ENCODE assay signal across 16 cellular contexts in genomic region chr4:87910795-87911194, GRCh38.
DNase-seq lines count a peak whose midpoint lies in the region; TF ChIP-seq lines count a peak whose summit lies in the region.
"Had no signal": no experiment of that assay in that cellular context is flagged by ENCODE, and none has a peak within 500 bp of the region (broad histone marks: within the 10 kb centered on the region; RNA-seq: fewer than 3 reads in every experiment).

No MANE protein-coding gene starts in this region.

- H3K9me3 ChIP-seq in HUES6 (ENCODE audit: control insufficient read depth, insufficient read depth, low read depth, low read length) (no peaks in the 10 kb centered on the region), PC-9 (ENCODE audit: insufficient read depth, low read depth) (no peaks in the 10 kb centered on the region), iPS-20b (ENCODE audit: insufficient read depth, low read depth, low read length) (no peaks in the 10 kb centered on the region), trophoblast cell (ENCODE audit: insufficient read depth, low read depth, low read length) (no peaks in the 10 kb centered on the region)
- H3K9me3 ChIP-seq: suprapubic skin had no signal

- no peak overlapping the region for H3K18ac ChIP-seq in trophoblast cell (ENCODE audit: low read length)

- H3K4me3 Mint-ChIP-seq in osteocyte (ENCODE audit: unreplicated experiment) = no peak overlapping the region
- H3K4me3 Mint-ChIP-seq: activated naive CD4-positive, alpha-beta T cell treated with anti-CD3 and anti-CD28 coated beads, Interleukin-2, amount 10 ng/mL, durations not matched to agents 7 days and 5 days; brain; CD4-positive, CD25-positive, alpha-beta regulatory T cell; natural killer cell had no signal

- no peaks in the 10 kb centered on the region for H3K9me3 Mint-ChIP-seq in osteocyte (ENCODE audit: unreplicated experiment)
- H3K9me3 Mint-ChIP-seq: activated naive CD4-positive, alpha-beta T cell treated with anti-CD3 and anti-CD28 coated beads, Interleukin-2, amount 10 ng/mL, durations not matched to agents 7 days and 5 days; CD4-positive, CD25-positive, alpha-beta regulatory T cell; natural killer cell had no signal

- H3K4me1 ChIP-seq in HUES6 (ENCODE audit: control insufficient read depth, insufficient read depth, low read length) (peaks cover 37% of the 10 kb centered on the region), PC-9 (replicated peaks; ENCODE audit: insufficient read depth) (peaks cover 25% of the 10 kb centered on the region), iPS-20b (ENCODE audit: insufficient read depth, low read length) (peaks cover 32% of the 10 kb centered on the region), trophoblast cell (ENCODE audit: control insufficient read depth in 1 of 2, insufficient read depth in 2 of 2, low read length in 2 of 2) (peaks cover 2 to 30% of the 10 kb centered on the region in 2 experiments)

- H2BK5ac ChIP-seq in trophoblast cell (ENCODE audit: low read depth, low read length, poor library complexity) = peak overlapping the region; percentile 64

- peak overlapping the region; percentile 69 for H2BK12ac ChIP-seq in trophoblast cell (ENCODE audit: low read length)

- intact Hi-C loops in PC-9 (cut with micrococcal nuclease; ENCODE audit: unreplicated experiment) = no loop called here

- no peak overlapping the region for H3K9ac ChIP-seq in HUES6 (ENCODE audit: low read length)
- H3K9ac ChIP-seq in iPS-20b (ENCODE audit: low read depth, low read length) = peak overlapping the region; percentile 38; the same call in 1 of the 2 replicates
- H3K9ac ChIP-seq in trophoblast cell (ENCODE audit: low read length) = no peak overlapping the region

- no peaks in the 10 kb centered on the region for H3K79me2 ChIP-seq in PC-9 (ENCODE audit: low read depth)
- no peaks in the 10 kb centered on the region for H3K79me2 ChIP-seq in trophoblast cell (ENCODE audit: control insufficient read depth, insufficient read depth, low read length, poor library complexity)

- H3K36me3 ChIP-seq in HUES6 (ENCODE audit: control insufficient read depth, insufficient read depth, low read length) (no peaks in the 10 kb centered on the region), PC-9 (ENCODE audit: low read depth) (no peaks in the 10 kb centered on the region), iPS-20b (ENCODE audit: insufficient read depth, low read depth, low read length) (no peaks in the 10 kb centered on the region), trophoblast cell (ENCODE audit: control insufficient read depth in 1 of 2, insufficient read depth in 2 of 2, low read length in 2 of 2) (no peaks in the 10 kb centered on the region)
- H3K36me3 ChIP-seq: suprapubic skin had no signal

- no peak overlapping the region for H4K8ac ChIP-seq in trophoblast cell (ENCODE audit: low read depth, low read length)

- H3K9me2 ChIP-seq in PC-9 (ENCODE audit: insufficient read depth) = no peaks in the 10 kb centered on the region

- no peak overlapping the region for H4K12ac ChIP-seq in trophoblast cell (ENCODE audit: low read depth, low read length)

- H3F3A ChIP-seq in PC-9 (ENCODE audit: insufficient read depth, low read depth) = no peaks in the 10 kb centered on the region

- H3K36me3 Mint-ChIP-seq in osteocyte (ENCODE audit: unreplicated experiment) = no peaks in the 10 kb centered on the region
- H3K36me3 Mint-ChIP-seq: activated naive CD4-positive, alpha-beta T cell treated with anti-CD3 and anti-CD28 coated beads, Interleukin-2, amount 10 ng/mL, durations not matched to agents 7 days and 5 days; brain; CD4-positive, CD25-positive, alpha-beta regulatory T cell; natural killer cell had no signal

- POLR2A ChIA-PET in PC-9 (lab: Charles Lee; ENCODE audit: unreplicated experiment) = no interaction called here

- peak overlapping the region; percentile 50 for H4K91ac ChIP-seq in trophoblast cell (ENCODE audit: low read depth, low read length)

- H3K4me1 Mint-ChIP-seq in osteocyte (ENCODE audit: unreplicated experiment) = peaks cover 11% of the 10 kb centered on the region
- H3K4me1 Mint-ChIP-seq: activated naive CD4-positive, alpha-beta T cell treated with anti-CD3 and anti-CD28 coated beads, Interleukin-2, amount 10 ng/mL, durations not matched to agents 7 days and 5 days; CD4-positive, CD25-positive, alpha-beta regulatory T cell had no signal

- H2AK5ac ChIP-seq in trophoblast cell (ENCODE audit: low read length) = no peak overlapping the region

- H3K4ac ChIP-seq in trophoblast cell (ENCODE audit: low read depth, low read length) = no peak overlapping the region

- no peak overlapping the region for H3K4me3 ChIP-seq in HUES6 (ENCODE audit: low read depth, low read length)
- H3K4me3 ChIP-seq in PC-9 = no peak overlapping the region
- H3K4me3 ChIP-seq in iPS-20b (ENCODE audit: low read length) = no peak overlapping the region
- no peak overlapping the region for H3K4me3 ChIP-seq in trophoblast cell (ENCODE audit: low read depth, low read length)
- H3K4me3 ChIP-seq: suprapubic skin had no signal

- TF ChIP-seq CTCF in PC-9 (conservative IDR thresholded peaks at IDR 0.05) = no peak
- no peak for TF ChIP-seq CTCF in osteocyte (IDR thresholded peaks at IDR 0.05)

- peak overlapping the region; percentile 32 for H3K14ac ChIP-seq in trophoblast cell (ENCODE audit: low read length)

- no peak overlapping the region for H3K27ac Mint-ChIP-seq in osteocyte (ENCODE audit: unreplicated experiment)
- H3K27ac Mint-ChIP-seq: activated naive CD4-positive, alpha-beta T cell treated with anti-CD3 and anti-CD28 coated beads, Interleukin-2, amount 10 ng/mL, durations not matched to agents 7 days and 5 days; CD4-positive, CD25-positive, alpha-beta regulatory T cell; natural killer cell had no signal

- H3K4me2 ChIP-seq in PC-9 (0 out of 2 replicates have a peak overlapping the region, but pooled peaks have one; percentile 16), trophoblast cell (ENCODE audit: low read length) (no peak overlapping the region)

- H4K20me1 ChIP-seq in PC-9 (ENCODE audit: insufficient read depth) = no peaks in the 10 kb centered on the region

- H3K27ac ChIP-seq in HUES6 (ENCODE audit: low read depth, low read length) = peak overlapping the region; percentile 24; the same call in 1 of the 2 replicates
- no peak overlapping the region for H3K27ac ChIP-seq in PC-9
- no peak overlapping the region for H3K27ac ChIP-seq in iPS-20b (ENCODE audit: low read length)
- peak overlapping the region; percentile 76 for H3K27ac ChIP-seq in trophoblast cell (ENCODE audit: low read depth, low read length)
- H3K27ac ChIP-seq: suprapubic skin had no signal

- peaks cover 17% of the 10 kb centered on the region for H3K79me1 ChIP-seq in trophoblast cell (ENCODE audit: low read length)

- CTCF ChIA-PET in PC-9 (lab: Charles Lee) = no interaction called here

- H2BK120ac ChIP-seq in trophoblast cell (ENCODE audit: insufficient read depth, low read length, poor library complexity) = peak overlapping the region; percentile 21

- H3K23ac ChIP-seq in trophoblast cell (ENCODE audit: low read length) = no peak overlapping the region

- H3K27me3 ChIP-seq in HUES6 (ENCODE audit: control insufficient read depth, insufficient read depth, low read length) (no peaks in the 10 kb centered on the region), PC-9 (ENCODE audit: insufficient read depth, low read depth) (no peaks in the 10 kb centered on the region), iPS-20b (ENCODE audit: insufficient read depth, low read length) (no peaks in the 10 kb centered on the region), trophoblast cell (ENCODE audit: insufficient read depth, low read length) (no peaks in the 10 kb centered on the region)
- H3K27me3 ChIP-seq: suprapubic skin had no signal

- DNase-seq in PC-9 (no peak), trophoblast cell (no peak), HT-29 (ENCODE audit: low spot score) (no peak), osteocyte (ENCODE audit: extremely low spot score, unreplicated experiment) (no peak)
- DNase-seq in activated naive CD4-positive, alpha-beta T cell (lab: John Stamatoyannopoulos, UW) = no peak
- DNase-seq: activated naive CD4-positive, alpha-beta T cell treated with anti-CD3 and anti-CD28 coated beads, Interleukin-2, amount 10 ng/mL, durations not matched to agents 7 days and 5 days; CD4-positive, CD25-positive, alpha-beta regulatory T cell; effector memory CD4-positive, alpha-beta T cell; natural killer cell; NCI-H187; NCI-H748 treated with DMSO at 0.1 percent for 48 hours; T-helper 2 cell had no signal

- H2AFZ ChIP-seq in PC-9 (peak overlapping the region; percentile 64; the same call in 1 of the 2 replicates), trophoblast cell (ENCODE audit: insufficient read depth, low read length, poor library complexity) (no peak overlapping the region)

- BruUV-seq in PC-9 (replicated peaks; lab: Mats Ljungman, UMichigan) = no TSS peak

- WGBS in trophoblast cell (ENCODE audit: extremely low coverage, insufficient coverage, insufficient read length) = no CpG with 5 or more reads among the region's 5 CpGs

- H3K27me3 Mint-ChIP-seq in osteocyte (ENCODE audit: unreplicated experiment) = peaks cover 27% of the 10 kb centered on the region
- H3K27me3 Mint-ChIP-seq: brain; CD4-positive, CD25-positive, alpha-beta regulatory T cell had no signal

Comparison
In these comparisons a context has a peak if more than half of its experiments do, and no peak if none do; other contexts are left out.
1. H3K27ac ChIP-seq: peak in HUES6 (single experiment) and trophoblast cell (single experiment); none in PC-9 (single experiment) and iPS-20b (single experiment).